27 cellular contexts compared by ENCODE assay signal in the genomic region with DNA sequence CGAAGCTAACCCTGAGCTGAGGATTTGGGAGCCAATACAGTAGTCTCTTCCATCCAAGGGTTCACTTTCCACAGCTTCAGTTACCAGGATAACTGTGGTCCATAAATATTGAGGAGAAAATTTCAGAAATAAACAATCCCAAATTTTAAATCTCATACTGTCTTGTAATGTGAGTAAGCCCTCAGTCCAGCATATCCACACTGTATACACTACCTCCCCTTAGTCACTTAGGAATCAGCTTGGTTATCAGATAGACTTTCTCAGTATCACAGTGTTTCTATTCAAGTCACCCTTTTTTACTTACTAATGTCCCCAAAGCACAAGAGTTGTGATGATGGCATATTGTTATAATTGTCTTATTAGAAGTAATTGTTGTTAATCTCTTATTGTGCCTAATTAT.
A peak's percentile ranks its signal among the peaks of the same experiment; 100 is the strongest.
DNase-seq lines count a peak whose midpoint lies in the region; ATAC-seq and TF ChIP-seq lines count a peak whose summit lies in the region.
"Had no signal": no experiment of that assay in that cellular context is flagged by ENCODE, and none has a peak within 500 bp of the region (broad histone marks: within the 10 kb centered on the region; RNA-seq: fewer than 3 reads in every experiment).

No MANE protein-coding gene starts in this region.

- H3K23ac ChIP-seq in IMR-90 (ENCODE audit: low read depth, low read length) = no peak overlapping the region

- no peaks in the 10 kb centered on the region for H3K79me1 ChIP-seq in IMR-90 (ENCODE audit: low read depth in 1 of 2, low read length in 2 of 2)

- H2BK120ac ChIP-seq in IMR-90 (ENCODE audit: low read depth, low read length) = no peak overlapping the region

- no peak for TF ChIP-seq RAD21 in IMR-90 (IDR thresholded peaks at IDR 0.05; ENCODE audit: low read length)

- no peak overlapping the region for H4K91ac ChIP-seq in IMR-90 (ENCODE audit: insufficient read depth, low read depth, low read length)

- dilution Hi-C loops in IMR-90 (cut with HindIII; ENCODE audit: low sequenced_read_pairs, unreplicated experiment) = no loop called here

- no peak overlapping the region for H2AFZ ChIP-seq in IMR-90 (replicated peaks; ENCODE audit: low read length, poor library complexity)

- ATAC-seq in IMR-90 (ENCODE audit: low read depth) (peak; percentile 69), sciatic nerve (no peak)
- ATAC-seq: A549; CD8-positive, alpha-beta T cell had no signal

- no peak overlapping the region for H3K56ac ChIP-seq in IMR-90 (ENCODE audit: extremely low read depth, insufficient read depth, low read length)

- no peak overlapping the region for H2AK9ac ChIP-seq in IMR-90 (replicated peaks; ENCODE audit: low read depth, low read length, poor library complexity)

- no peak overlapping the region for H2AK5ac ChIP-seq in IMR-90 (ENCODE audit: low read depth, low read length)

- H3K36me3 ChIP-seq in IMR-90 (ENCODE audit: control insufficient read depth, insufficient read depth, low read length) = no peaks in the 10 kb centered on the region
- H3K36me3 ChIP-seq: BE2C; BLaER1; BLaER1 treated with 17β-estradiol and CSF1 and Interleukin-3, amounts not matched to agents 10 nM and 100 nM had no signal

- TF ChIP-seq POLR2A in IMR-90 (IDR thresholded peaks at IDR 0.05; ENCODE audit: low read depth, low read length) = no peak

- no peak overlapping the region for H4K5ac ChIP-seq in IMR-90 (ENCODE audit: low read depth, low read length)

- no peaks in the 10 kb centered on the region for H3K27me3 ChIP-seq in IMR-90 (ENCODE audit: control insufficient read depth, insufficient read depth, low read length)
- H3K27me3 ChIP-seq: BE2C; BLaER1; BLaER1 treated with 17β-estradiol and CSF1 and Interleukin-3, amounts not matched to agents 10 nM and 100 nM had no signal

- H4K8ac ChIP-seq in IMR-90 (ENCODE audit: low read depth in 2 of 2, low read length in 2 of 2) = no peak overlapping the region

- no peak overlapping the region for H3K18ac ChIP-seq in IMR-90 (ENCODE audit: low read depth, low read length)

- no peak for TF ChIP-seq CTCF in IMR-90 (conservative IDR thresholded peaks at IDR 0.05; ENCODE audit: low read depth, low read length)

- H3K9ac ChIP-seq in IMR-90 (ENCODE audit: low read depth, low read length) = no peak overlapping the region
- H3K9ac ChIP-seq: BLaER1; BLaER1 treated with 17β-estradiol and CSF1 and Interleukin-3, amounts not matched to agents 10 nM and 100 nM had no signal

- CTCF ChIA-PET in IMR-90 (lab: Yijun Ruan, JAX) = no interaction called here

- intact Hi-C loops in IMR-90 (cut with micrococcal nuclease) = no loop called here
- intact Hi-C loops in sciatic nerve (cut with DNase I) = no loop called here

- H3K9me1 ChIP-seq in IMR-90 (ENCODE audit: insufficient read depth, low read length) = peaks cover 9% of the 10 kb centered on the region; the same call in 1 of the 2 replicates

- no peak overlapping the region for H3K4ac ChIP-seq in IMR-90 (ENCODE audit: low read depth, low read length)

- H2BK5ac ChIP-seq in IMR-90 (ENCODE audit: low read depth, low read length, poor library complexity, severe bottlenecking) = no peak overlapping the region

- BruUV-seq in IMR-90 (replicated peaks; lab: Mats Ljungman, UMichigan) = no TSS peak

- H3K4me1 ChIP-seq in IMR-90 (ENCODE audit: control insufficient read depth, insufficient read depth, low read length) = peaks cover 16% of the 10 kb centered on the region
- H3K4me1 ChIP-seq: A549, BE2C, BLaER1, Caco-2 had no signal

- in situ Hi-C loops in IMR-90 (cut with MboI; ENCODE audit: low sequenced_read_pairs) = no loop called here

- H4K20me1 ChIP-seq in IMR-90 (ENCODE audit: insufficient read depth, low read length) = no peaks in the 10 kb centered on the region
- H4K20me1 ChIP-seq: BLaER1; BLaER1 treated with 17β-estradiol and CSF1 and Interleukin-3, amounts not matched to agents 10 nM and 100 nM had no signal

- H3K4me2 ChIP-seq in IMR-90 (ENCODE audit: low read depth, low read length) = no peak overlapping the region
- H3K4me2 ChIP-seq: A549; BLaER1; BLaER1 treated with 17β-estradiol and CSF1 and Interleukin-3, amounts not matched to agents 10 nM and 100 nM had no signal

- no peak overlapping the region for H3K14ac ChIP-seq in IMR-90 (replicated peaks; ENCODE audit: low read depth, low read length)

- POLR2A ChIA-PET in IMR-90 (lab: Charles Lee; ENCODE audit: unreplicated experiment) = no interaction called here

- H3K27ac ChIP-seq in IMR-90 (ENCODE audit: insufficient read depth, low read length) = no peak overlapping the region
- H3K27ac ChIP-seq: 22Rv1; A549; BLaER1; BLaER1 treated with 17β-estradiol and CSF1 and Interleukin-3, amounts not matched to agents 10 nM and 100 nM; C4-2B had no signal

- no peaks in the 10 kb centered on the region for H3K9me3 ChIP-seq in IMR-90 (ENCODE audit: control insufficient read depth, insufficient read depth, low read length)
- H3K9me3 ChIP-seq: A549; BE2C; BLaER1; BLaER1 treated with 17β-estradiol and CSF1 and Interleukin-3, amounts not matched to agents 10 nM and 100 nM; Caco-2 had no signal

- no peak overlapping the region for H2BK20ac ChIP-seq in IMR-90 (ENCODE audit: low read depth, low read length)

- H2BK15ac ChIP-seq in IMR-90 (ENCODE audit: low read depth, low read length) = no peak overlapping the region

- no CpG with 5 or more reads among the region's 1 CpG for WGBS in IMR-90 (ENCODE audit: extremely low coverage in 2 of 2, insufficient read length in 1 of 2), 2 experiments

- H3K4me3 ChIP-seq in IMR-90 (ENCODE audit: insufficient read depth, low read depth, low read length) = no peak overlapping the region
- H3K4me3 ChIP-seq: A549; BLaER1; BLaER1 treated with 17β-estradiol and CSF1 and Interleukin-3, amounts not matched to agents 10 nM and 100 nM had no signal

- DNase-seq in IMR-90 (peak; percentile 67), sciatic nerve (ENCODE audit: low spot score) (no peak)
- DNase-seq: 8988T; ACHN; AML-193; BE2C; C1 segment of cervical spinal cord; Caco-2; Calu3; CD4-positive, alpha-beta memory T cell; CD4-positive, alpha-beta T cell; CD4-positive, CD25-positive, alpha-beta regulatory T cell; CD8-positive, alpha-beta memory T cell; CD8-positive, alpha-beta T cell; COR-L47; DMS 273 treated with DMSO at 0.1 percent for 48 hours; DMS153; DMS53; DMS79; DMS79 treated with DMSO at 0.1 percent for 48 hours; DND-41; EL had no signal

TF ChIP-seq in IMR-90, 13 proteins besides CTCF, POLR2A, EP300 and RAD21:
- TF ChIP-seq CEBPB (IDR thresholded peaks at IDR 0.05; ENCODE audit: low read depth, low read length) = no peak
- TF ChIP-seq BHLHE40 (IDR thresholded peaks at IDR 0.05; ENCODE audit: low read depth, low read length) = no peak
- TF ChIP-seq RCOR1 (IDR thresholded peaks at IDR 0.05; ENCODE audit: insufficient replicate concordance, low read length) = no peak
- TF ChIP-seq RFX5 (IDR thresholded peaks at IDR 0.05; ENCODE audit: low read depth, low read length) = no peak
- no peak for TF ChIP-seq MAFK (IDR thresholded peaks at IDR 0.05; ENCODE audit: low read depth, low read length)
- TF ChIP-seq NFE2L2 (IDR thresholded peaks at IDR 0.05; ENCODE audit: low read depth, low read length) = no peak
- TF ChIP-seq CHD1 (IDR thresholded peaks at IDR 0.05; ENCODE audit: low read depth, low read length) = no peak
- TF ChIP-seq, protein P1, sequence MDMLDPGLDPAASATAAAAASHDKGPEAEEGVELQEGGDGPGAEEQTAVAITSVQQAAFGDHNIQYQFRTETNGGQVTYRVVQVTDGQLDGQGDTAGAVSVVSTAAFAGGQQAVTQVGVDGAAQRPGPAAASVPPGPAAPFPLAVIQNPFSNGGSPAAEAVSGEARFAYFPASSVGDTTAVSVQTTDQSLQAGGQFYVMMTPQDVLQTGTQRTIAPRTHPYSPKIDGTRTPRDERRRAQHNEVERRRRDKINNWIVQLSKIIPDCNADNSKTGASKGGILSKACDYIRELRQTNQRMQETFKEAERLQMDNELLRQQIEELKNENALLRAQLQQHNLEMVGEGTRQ (IDR thresholded peaks at IDR 0.05; ENCODE audit: low read depth, low read length) = no peak
- TF ChIP-seq MXI1 (IDR thresholded peaks at IDR 0.05; ENCODE audit: borderline replicate concordance, low read depth, low read length) = no peak
- no peak for TF ChIP-seq MAZ (IDR thresholded peaks at IDR 0.05; ENCODE audit: borderline replicate concordance, low read depth, low read length)
- TF ChIP-seq SMC3 (IDR thresholded peaks at IDR 0.05; ENCODE audit: low read depth, low read length) = no peak
